8 cellular contexts compared by ENCODE assay signal in the genomic region with DNA sequence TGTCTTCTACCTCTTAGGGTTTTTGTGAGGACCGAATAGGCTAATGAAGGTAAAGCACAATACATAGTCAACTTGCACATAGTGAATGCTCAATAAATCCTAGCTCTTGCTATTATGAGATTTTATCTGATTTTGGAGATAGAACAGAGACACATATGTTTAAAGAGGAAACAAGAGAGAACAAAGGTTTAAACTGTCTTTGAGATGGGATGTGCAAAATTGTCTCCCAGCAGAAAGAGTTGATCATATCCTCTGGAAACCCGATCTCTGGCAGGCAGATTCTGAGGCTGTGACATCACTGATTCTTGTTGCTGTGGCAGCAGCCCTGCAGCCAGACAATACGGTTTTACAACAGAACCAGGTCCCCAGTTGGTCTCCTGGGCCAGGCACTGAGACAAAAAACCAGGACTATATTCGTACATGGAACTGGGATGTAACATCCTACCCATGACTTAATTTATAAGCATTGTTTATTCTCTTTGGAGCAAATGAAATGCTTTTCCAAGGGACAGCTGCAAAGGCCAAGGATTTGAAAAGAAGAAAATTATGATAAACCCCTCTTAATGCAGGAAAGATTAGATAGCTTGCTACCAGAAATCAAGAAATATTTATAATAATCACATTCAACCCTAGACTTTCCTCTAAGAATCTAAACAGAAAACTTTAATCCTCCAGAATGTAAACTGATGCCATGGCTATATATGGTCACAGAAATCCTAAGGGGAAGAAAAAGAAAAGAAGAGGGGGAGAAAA.
A peak's percentile ranks its signal among the peaks of the same experiment; 100 is the strongest.
DNase-seq lines count a peak whose midpoint lies in the region; ATAC-seq and TF ChIP-seq lines count a peak whose summit lies in the region.

No MANE protein-coding gene starts in this region.

- H3K27ac Mint-ChIP-seq in glutamatergic neuron (ENCODE audit: unreplicated experiment): no peak overlapping the region

- DNase-seq in H7 (peak; percentile 2), SK-N-DZ (ENCODE audit: low spot score) (peak; percentile 70), glutamatergic neuron (peak; percentile 27), retina (peak; percentile 52), NCI-H187 (lab: John Stamatoyannopoulos, UW) (no peak)

- H3K9me3 Mint-ChIP-seq in glutamatergic neuron (ENCODE audit: unreplicated experiment): no peaks in the 10 kb centered on the region

- ATAC-seq in GM18520 (IDR thresholded peaks at IDR 0.05; ENCODE audit: unreplicated experiment): no peak
- no peak for ATAC-seq in HG03469 (IDR thresholded peaks at IDR 0.05; ENCODE audit: unreplicated experiment)
- no peak for ATAC-seq in GM21576 (IDR thresholded peaks at IDR 0.05; ENCODE audit: unreplicated experiment)

- peaks cover 2% of the 10 kb centered on the region for H3K27me3 Mint-ChIP-seq in glutamatergic neuron (ENCODE audit: unreplicated experiment)

- no peak overlapping the region for H3K4me3 ChIP-seq in H7 (ENCODE audit: insufficient read depth, low read depth, low read length)

- H3K27me3 ChIP-seq in H7 (ENCODE audit: control insufficient read depth, insufficient read depth, low read length): no peaks in the 10 kb centered on the region

- H3K36me3 Mint-ChIP-seq in glutamatergic neuron (ENCODE audit: unreplicated experiment): no peaks in the 10 kb centered on the region

- no peaks in the 10 kb centered on the region for H3K36me3 ChIP-seq in H7 (replicated peaks; ENCODE audit: control insufficient read depth, insufficient read depth, low read length)

- H3K4me3 Mint-ChIP-seq in glutamatergic neuron (ENCODE audit: unreplicated experiment): no peak overlapping the region

- H3K4me1 Mint-ChIP-seq in glutamatergic neuron (ENCODE audit: low read depth, unreplicated experiment): peaks cover 14% of the 10 kb centered on the region

- no peak for TF ChIP-seq CTCF in glutamatergic neuron (IDR thresholded peaks at IDR 0.05; ENCODE audit: partially characterized antibody, unreplicated experiment)

Comparison
In these comparisons a context has a peak if more than half of its experiments do, and no peak if none do; other contexts are left out.
1. DNase-seq: peak in H7 (single experiment), SK-N-DZ (single experiment), glutamatergic neuron (single experiment) and retina (single experiment); none in NCI-H187 (0 of 2).